ENCODE assay signal across 23 cellular contexts in the genomic region with DNA sequence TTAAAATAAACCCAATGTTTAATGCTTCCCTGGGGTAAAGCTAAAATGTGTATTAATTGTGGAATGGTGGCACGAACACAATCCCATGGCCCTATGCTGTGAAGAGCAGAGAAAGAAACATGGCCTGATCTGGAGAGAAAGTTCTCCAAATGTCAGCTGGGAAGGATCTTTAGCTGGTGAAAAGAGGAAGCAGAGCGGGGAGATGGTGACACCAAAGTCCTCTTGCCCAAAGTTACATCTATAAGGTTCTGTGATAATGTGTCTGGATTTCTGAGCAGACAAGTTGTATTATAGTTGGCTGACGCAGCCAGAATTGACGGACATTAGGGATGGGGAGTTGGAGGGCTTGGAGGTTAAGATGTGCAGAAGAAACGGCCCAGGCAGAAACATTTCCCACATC.
DNase-seq lines count a peak whose midpoint lies in the region; ATAC-seq and TF ChIP-seq lines count a peak whose summit lies in the region.
"Had no signal": no experiment of that assay in that cellular context is flagged by ENCODE, and none has a peak within 500 bp of the region (broad histone marks: within the 10 kb centered on the region; RNA-seq: fewer than 3 reads in every experiment).

No MANE protein-coding gene starts in this region.

- no peaks in the 10 kb centered on the region for H3K27me3 ChIP-seq in aorta (ENCODE audit: control insufficient read depth in 1 of 2, insufficient read depth in 2 of 2, low read length in 1 of 2)
- H3K27me3 ChIP-seq: SJSA1 had no signal

- intact Hi-C loops in aorta (cut with DNase I), result no loop called here

- H3K36me3 ChIP-seq in aorta (ENCODE audit: control insufficient read depth in 1 of 2, insufficient read depth in 2 of 2, low read length in 1 of 2), result no peaks in the 10 kb centered on the region
- H3K36me3 ChIP-seq: SJSA1 had no signal

- H3K4me1 Mint-ChIP-seq in nephron (peaks cover 49% of the 10 kb centered on the region), endothelial cell (ENCODE audit: unreplicated experiment) (no peaks in the 10 kb centered on the region)
- H3K4me1 Mint-ChIP-seq: T-cell had no signal

- no peaks in the 10 kb centered on the region for H3K4me1 ChIP-seq in aorta (ENCODE audit: control insufficient read depth in 1 of 2, insufficient read depth in 2 of 2, low read length in 2 of 2)
- H3K4me1 ChIP-seq: SJSA1 had no signal

- H3K27ac ChIP-seq in aorta (ENCODE audit: low read depth in 1 of 2, low read length in 2 of 2), result no peak overlapping the region
- H3K27ac ChIP-seq: GM23248, SJSA1 had no signal

- H3K27me3 Mint-ChIP-seq in nephron (ENCODE audit: low read depth), result no peaks in the 10 kb centered on the region
- no peaks in the 10 kb centered on the region for H3K27me3 Mint-ChIP-seq in endothelial cell (ENCODE audit: unreplicated experiment)
- H3K27me3 Mint-ChIP-seq: T-cell had no signal

- TF ChIP-seq CTCF in nephron (IDR thresholded peaks at IDR 0.05; ENCODE audit: unreplicated experiment in 3 of 3), result no peak
- TF ChIP-seq CTCF in endothelial cell (IDR thresholded peaks at IDR 0.05; ENCODE audit: unreplicated experiment), result no peak

- H3K9me3 ChIP-seq in aorta (ENCODE audit: control insufficient read depth, low read length), result no peaks in the 10 kb centered on the region
- H3K9me3 ChIP-seq: SJSA1 had no signal

- H3K4me3 ChIP-seq in aorta (ENCODE audit: low read length in 2 of 2), result no peak overlapping the region
- H3K4me3 ChIP-seq: GM23248, SJSA1 had no signal

- H3K9me3 Mint-ChIP-seq in nephron (no peaks in the 10 kb centered on the region), endothelial cell (ENCODE audit: unreplicated experiment) (no peaks in the 10 kb centered on the region)
- H3K9me3 Mint-ChIP-seq: T-cell had no signal

- H3K36me3 Mint-ChIP-seq in nephron (ENCODE audit: low read depth) (no peaks in the 10 kb centered on the region), endothelial cell (ENCODE audit: low read depth, unreplicated experiment) (no peaks in the 10 kb centered on the region)

- DNase-seq in CD1c-positive myeloid dendritic cell (ENCODE audit: extremely low spot score) (peak; percentile 17), MV-4-11 (lab: John Stamatoyannopoulos, UW) (peak; percentile 70), OCI-M1 (lab: John Stamatoyannopoulos, UW) (peak; percentile 6), NCI-H2227 treated with DMSO at 0.1 percent for 48 hours (lab: John Stamatoyannopoulos, UW) (no peak), endothelial cell (ENCODE audit: low spot score) (no peak), aorta (no peak)
- DNase-seq: C1 segment of cervical spinal cord; Calu3; DMS79 treated with DMSO at 0.1 percent for 48 hours; GF-D8; GM23248; H7; NCI-H1092 treated with DMSO at 0.1 percent for 48 hours; NCI-H1436 treated with DMSO at 0.1 percent for 48 hours; NCI-H187 treated with DMSO at 0.1 percent for 48 hours; NCI-H446; NCI-H526; NCI-H82; NK-92 treated with Interleukin-12 subunit alpha and Interleukin-12 subunit beta, amount 100 ng/mL, for 24 hours; PC-3; T-cell had no signal

- no peak for ATAC-seq in aorta (ENCODE audit: low FRiP score)
- ATAC-seq: PC-3, T-cell had no signal

- H3K4me3 Mint-ChIP-seq in nephron, result no peak overlapping the region
- no peak overlapping the region for H3K4me3 Mint-ChIP-seq in endothelial cell (ENCODE audit: unreplicated experiment)
- H3K4me3 Mint-ChIP-seq: T-cell had no signal

- WGBS in aorta, 2 donors, result 86% methylated on average over 5 of the region's 5 CpGs

- H3K27ac Mint-ChIP-seq in nephron (peak overlapping the region in 2 of 3 experiments; percentile 77 to 89), endothelial cell (ENCODE audit: unreplicated experiment) (no peak overlapping the region)
- H3K27ac Mint-ChIP-seq: T-cell had no signal

Comparison
In these comparisons a context has a peak if more than half of its experiments do, and no peak if none do; other contexts are left out.
1. DNase-seq: peak in CD1c-positive myeloid dendritic cell (single experiment), MV-4-11 (single experiment) and OCI-M1 (single experiment); none in NCI-H2227 treated with DMSO at 0.1 percent for 48 hours (single experiment), endothelial cell (single experiment) and aorta (0 of 2).